In the genomic region with DNA sequence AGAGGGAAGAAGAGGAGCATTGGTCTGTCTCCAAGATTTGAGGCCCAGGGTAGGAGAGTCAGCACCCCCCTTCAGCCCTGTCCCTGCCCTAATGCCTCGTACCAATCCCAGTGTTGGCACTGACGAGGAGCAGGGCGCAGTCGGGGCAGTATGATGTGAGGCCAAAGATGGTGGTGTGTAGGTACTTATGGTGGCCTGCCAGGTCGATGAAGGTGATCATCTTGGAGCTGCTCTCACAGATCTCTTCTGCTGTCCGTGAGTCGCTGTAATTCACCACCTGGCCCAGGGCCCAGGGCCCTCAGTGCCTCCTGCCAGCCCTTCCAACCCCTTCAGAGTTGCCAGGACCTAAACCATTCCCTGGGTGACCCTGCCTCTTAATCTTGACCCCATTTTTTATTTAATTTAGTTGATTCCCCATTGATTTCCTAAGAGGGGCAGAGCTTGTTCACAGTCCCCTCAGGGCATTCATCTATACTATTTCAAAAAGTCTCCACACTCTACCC, we compare ENCODE assay signal across 1 cellular context.
TF ChIP-seq lines count a peak whose summit lies in the region.

No MANE protein-coding gene starts in this region.

TF ChIP-seq in GM23338, 12 proteins besides CTCF, POLR2A, EP300 and RAD21:
- TF ChIP-seq JUNB (IDR thresholded peaks at IDR 0.05; ENCODE audit: unreplicated experiment) (no peak), CREB1 (CRISPR knock-in tag; IDR thresholded peaks at IDR 0.05; ENCODE audit: low read depth) (no peak), ZNF114 (CRISPR knock-in tag; IDR thresholded peaks at IDR 0.05) (no peak), EZH2phosphoT487 (IDR thresholded peaks at IDR 0.05; ENCODE audit: unreplicated experiment) (no peak), NANOG (IDR thresholded peaks at IDR 0.05; ENCODE audit: borderline replicate concordance) (no peak), POLR2AphosphoS5 (IDR thresholded peaks at IDR 0.05; ENCODE audit: low read depth) (no peak), ZNF331 (CRISPR knock-in tag; IDR thresholded peaks at IDR 0.05; ENCODE audit: low read depth) (no peak), STAT1 (IDR thresholded peaks at IDR 0.05; ENCODE audit: unreplicated experiment) (no peak)
- TF ChIP-seq, protein P1, sequence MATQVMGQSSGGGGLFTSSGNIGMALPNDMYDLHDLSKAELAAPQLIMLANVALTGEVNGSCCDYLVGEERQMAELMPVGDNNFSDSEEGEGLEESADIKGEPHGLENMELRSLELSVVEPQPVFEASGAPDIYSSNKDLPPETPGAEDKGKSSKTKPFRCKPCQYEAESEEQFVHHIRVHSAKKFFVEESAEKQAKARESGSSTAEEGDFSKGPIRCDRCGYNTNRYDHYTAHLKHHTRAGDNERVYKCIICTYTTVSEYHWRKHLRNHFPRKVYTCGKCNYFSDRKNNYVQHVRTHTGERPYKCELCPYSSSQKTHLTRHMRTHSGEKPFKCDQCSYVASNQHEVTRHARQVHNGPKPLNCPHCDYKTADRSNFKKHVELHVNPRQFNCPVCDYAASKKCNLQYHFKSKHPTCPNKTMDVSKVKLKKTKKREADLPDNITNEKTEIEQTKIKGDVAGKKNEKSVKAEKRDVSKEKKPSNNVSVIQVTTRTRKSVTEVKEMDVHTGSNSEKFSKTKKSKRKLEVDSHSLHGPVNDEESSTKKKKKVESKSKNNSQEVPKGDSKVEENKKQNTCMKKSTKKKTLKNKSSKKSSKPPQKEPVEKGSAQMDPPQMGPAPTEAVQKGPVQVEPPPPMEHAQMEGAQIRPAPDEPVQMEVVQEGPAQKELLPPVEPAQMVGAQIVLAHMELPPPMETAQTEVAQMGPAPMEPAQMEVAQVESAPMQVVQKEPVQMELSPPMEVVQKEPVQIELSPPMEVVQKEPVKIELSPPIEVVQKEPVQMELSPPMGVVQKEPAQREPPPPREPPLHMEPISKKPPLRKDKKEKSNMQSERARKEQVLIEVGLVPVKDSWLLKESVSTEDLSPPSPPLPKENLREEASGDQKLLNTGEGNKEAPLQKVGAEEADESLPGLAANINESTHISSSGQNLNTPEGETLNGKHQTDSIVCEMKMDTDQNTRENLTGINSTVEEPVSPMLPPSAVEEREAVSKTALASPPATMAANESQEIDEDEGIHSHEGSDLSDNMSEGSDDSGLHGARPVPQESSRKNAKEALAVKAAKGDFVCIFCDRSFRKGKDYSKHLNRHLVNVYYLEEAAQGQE (IDR thresholded peaks at IDR 0.05; ENCODE audit: unreplicated experiment) = no peak
